In the genomic region with DNA sequence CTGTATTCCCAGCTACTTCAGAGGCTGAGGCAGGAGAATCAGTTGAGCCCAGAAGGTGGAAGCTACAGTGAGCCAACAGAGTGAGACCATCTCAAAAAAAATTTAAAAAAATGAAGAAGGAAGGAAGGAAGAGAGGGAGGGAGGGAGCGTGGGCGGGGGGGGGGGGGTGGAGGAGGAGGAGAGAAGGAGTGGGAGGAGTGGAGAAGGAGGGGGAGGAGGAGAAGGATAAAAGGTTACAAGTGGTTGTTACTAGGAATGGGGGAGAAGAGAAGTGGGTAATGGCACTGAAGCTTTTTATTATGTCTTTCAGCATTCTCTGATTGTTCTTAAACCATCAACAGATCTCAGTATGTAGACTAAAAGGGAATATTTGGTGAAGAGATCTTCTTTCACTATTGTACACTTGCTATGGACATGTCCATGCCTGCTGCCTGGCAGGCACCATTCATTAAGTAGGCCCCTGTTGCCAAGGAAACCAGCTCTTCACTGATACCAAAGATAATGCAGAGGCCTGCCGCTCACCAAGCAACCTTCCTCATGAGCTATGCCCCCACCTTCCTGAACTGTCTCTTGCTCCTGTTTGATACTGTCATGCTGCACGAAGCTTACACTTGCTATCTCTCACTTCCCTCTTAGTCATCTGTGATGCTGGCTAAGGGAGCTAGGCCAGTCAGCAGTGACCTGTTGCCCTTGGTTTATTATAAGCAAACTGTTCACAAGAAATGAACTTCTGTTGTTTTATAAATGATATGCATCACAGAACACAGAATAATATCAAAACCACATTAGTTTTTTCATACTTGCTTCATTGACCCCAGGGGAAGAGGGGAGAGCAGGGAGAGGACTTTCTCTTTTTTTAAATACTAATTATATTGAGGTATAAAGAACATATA, we compare ENCODE assay signal across 8 cellular contexts. TPM values are rescaled to one million over a fixed set of nuclear protein-coding genes. Genes with fewer than 3 reads are reported as not detected.
A peak's percentile ranks its signal among the peaks of the same experiment; 100 is the strongest.
DNase-seq lines count a peak whose midpoint lies in the region; ATAC-seq and TF ChIP-seq lines count a peak whose summit lies in the region.

No MANE protein-coding gene starts in this region.

- no peaks in the 10 kb centered on the region for H3K27me3 ChIP-seq in Loucy (ENCODE audit: insufficient read depth, low read length, poor library complexity, severe bottlenecking)

- peak overlapping the region; percentile 75 for H3K9ac ChIP-seq in Loucy (ENCODE audit: low read depth, low read length, poor library complexity, severe bottlenecking)

- peaks cover 8% of the 10 kb centered on the region for H3K36me3 Mint-ChIP-seq in activated CD8-positive, alpha-beta memory T cell treated with anti-CD3 and anti-CD28 coated beads, Interleukin-2, amount 10 ng/mL, durations not matched to agents 7 days and 5 days

- H3F3A ChIP-seq in Loucy (ENCODE audit: low read depth) = no peaks in the 10 kb centered on the region

- H3K4me1 Mint-ChIP-seq in activated CD8-positive, alpha-beta memory T cell treated with anti-CD3 and anti-CD28 coated beads, Interleukin-2, amount 10 ng/mL, durations not matched to agents 7 days and 5 days = peaks cover 27% of the 10 kb centered on the region

- H4K20me1 ChIP-seq in Loucy (ENCODE audit: insufficient read depth, low read length, poor library complexity, severe bottlenecking) = no peaks in the 10 kb centered on the region

- peak overlapping the region; percentile 27 for H3K4me2 ChIP-seq in Loucy (ENCODE audit: low read depth, low read length, poor library complexity, severe bottlenecking)

- TF ChIP-seq CTCF in HEK293 (tag by site-specific recombination; IDR thresholded peaks at IDR 0.05) (no peak), Loucy (conservative IDR thresholded peaks at IDR 0.05; ENCODE audit: low read length) (no peak), astrocyte of the spinal cord (IDR thresholded peaks at IDR 0.05; ENCODE audit: low read depth, low read length) (no peak)

- no peak overlapping the region for H3K27ac Mint-ChIP-seq in activated CD8-positive, alpha-beta memory T cell treated with anti-CD3 and anti-CD28 coated beads, Interleukin-2, amount 10 ng/mL, durations not matched to agents 7 days and 5 days

- no peaks in the 10 kb centered on the region for H3K27me3 Mint-ChIP-seq in activated CD8-positive, alpha-beta memory T cell treated with anti-CD3 and anti-CD28 coated beads, Interleukin-2, amount 10 ng/mL, durations not matched to agents 7 days and 5 days

- no peaks in the 10 kb centered on the region for H3K36me3 ChIP-seq in HEK293 (ENCODE audit: control insufficient read depth in 2 of 2, insufficient read depth in 1 of 2, low read length in 2 of 2)
- H3K36me3 ChIP-seq in Loucy (ENCODE audit: insufficient read depth, low read length) = no peaks in the 10 kb centered on the region

- no peak overlapping the region for H3K4me3 Mint-ChIP-seq in activated CD8-positive, alpha-beta memory T cell treated with anti-CD3 and anti-CD28 coated beads, Interleukin-2, amount 10 ng/mL, durations not matched to agents 7 days and 5 days

- ATAC-seq in activated CD8-positive, alpha-beta memory T cell treated with anti-CD3 and anti-CD28 coated beads, Interleukin-2, amount 10 ng/mL, durations not matched to agents 7 days and 5 days = peak; percentile 94
- ATAC-seq in left colon = peak; percentile 49

- no peaks in the 10 kb centered on the region for H3K79me2 ChIP-seq in Loucy (ENCODE audit: insufficient read depth, low read length)

- no peak overlapping the region for H3K27ac ChIP-seq in HEK293 (ENCODE audit: extremely low read depth, low read depth, low read length)

- H2AFZ ChIP-seq in Loucy (ENCODE audit: low read length) = peak overlapping the region; percentile 42; the same call in 1 of the 2 replicates

- POLR2A ChIA-PET in HEK293 (lab: Yijun Ruan, JAX) = interaction anchor here (0.5 to 1.6 kb wide), 2 partner anchors 9 to 23 kb away, joined by 3 to 10 read pairs; a partner anchor contains a TSS

- CTCF ChIA-PET in activated CD8-positive, alpha-beta memory T cell treated with anti-CD3 and anti-CD28 coated beads, Interleukin-2, amount 10 ng/mL, durations not matched to agents 7 days and 5 days (lab: Charles Lee) = interaction anchor here (0.9 to 2.2 kb wide), 6 partner anchors 10 to 26 kb away, joined by 3 to 11 read pairs (median 6); a partner anchor contains a TSS
- CTCF ChIA-PET in HEK293 (lab: Yijun Ruan, JAX) = interaction anchor here (0.9 to 1.2 kb wide), 2 partner anchors 11 to 14 kb away, joined by 3 to 11 read pairs; no protein-coding TSS in a partner anchor

- DNase-seq in activated CD8-positive, alpha-beta memory T cell treated with anti-CD3 and anti-CD28 coated beads, Interleukin-2, amount 10 ng/mL, durations not matched to agents 7 days and 5 days = peak; percentile 62
- no peak for DNase-seq in activated CD8-positive, alpha-beta memory T cell treated with anti-CD3 and anti-CD28 coated beads, Interleukin-2, amount 50 U/mL, for 4 hours
- peak; percentile 58 for DNase-seq in RPMI7951 (ENCODE audit: low read depth)
- DNase-seq in astrocyte of the spinal cord (ENCODE audit: low read depth, low spot score) = peak; percentile 45
- peak in 1 of 2 donors; percentile 36 for DNase-seq in left colon
- peak; percentile 53 for DNase-seq in stromal cell of bone marrow (ENCODE audit: low read depth)

- H3K9me3 Mint-ChIP-seq in activated CD8-positive, alpha-beta memory T cell treated with anti-CD3 and anti-CD28 coated beads, Interleukin-2, amount 10 ng/mL, durations not matched to agents 7 days and 5 days (ENCODE audit: low read depth) = no peaks in the 10 kb centered on the region

- no peaks in the 10 kb centered on the region for H3K9me3 ChIP-seq in HEK293 (ENCODE audit: control insufficient read depth, insufficient read depth, low read depth, low read length)
- no peaks in the 10 kb centered on the region for H3K9me3 ChIP-seq in Loucy (ENCODE audit: insufficient read depth, low read depth, low read length)

- no peaks in the 10 kb centered on the region for H3K4me1 ChIP-seq in HEK293 (ENCODE audit: control insufficient read depth, insufficient read depth, low read length)
- peaks cover 29% of the 10 kb centered on the region for H3K4me1 ChIP-seq in Loucy (ENCODE audit: insufficient read depth, low read length, poor library complexity, severe bottlenecking)

- no peak overlapping the region for H3K4me3 ChIP-seq in HEK293 (ENCODE audit: low read depth, low read length)
- peak overlapping the region; percentile 48 for H3K4me3 ChIP-seq in Loucy (ENCODE audit: low read length, poor library complexity, severe bottlenecking)
- H3K4me3 ChIP-seq in astrocyte of the spinal cord (ENCODE audit: low read depth, low read length) = no peak overlapping the region

- in situ Hi-C loops in astrocyte of the spinal cord (cut with HindIII; ENCODE audit: low sequenced_read_pairs) = no loop called here

- intact Hi-C loops in left colon (cut with DNase I, micrococcal nuclease) = no loop called here

- H3K9me2 ChIP-seq in Loucy (replicated peaks; ENCODE audit: low read depth, low read length) = no peaks in the 10 kb centered on the region

TF ChIP-seq in HEK293, 187 proteins besides CTCF, POLR2A, EP300 and RAD21 (continues in another document):
- TF ChIP-seq GLIS2 (tag by site-specific recombination; IDR thresholded peaks at IDR 0.05) = no peak
- TF ChIP-seq ZNF341 (tag by site-specific recombination; IDR thresholded peaks at IDR 0.05; ENCODE audit: low read depth) = no peak
- TF ChIP-seq, protein P1, sequence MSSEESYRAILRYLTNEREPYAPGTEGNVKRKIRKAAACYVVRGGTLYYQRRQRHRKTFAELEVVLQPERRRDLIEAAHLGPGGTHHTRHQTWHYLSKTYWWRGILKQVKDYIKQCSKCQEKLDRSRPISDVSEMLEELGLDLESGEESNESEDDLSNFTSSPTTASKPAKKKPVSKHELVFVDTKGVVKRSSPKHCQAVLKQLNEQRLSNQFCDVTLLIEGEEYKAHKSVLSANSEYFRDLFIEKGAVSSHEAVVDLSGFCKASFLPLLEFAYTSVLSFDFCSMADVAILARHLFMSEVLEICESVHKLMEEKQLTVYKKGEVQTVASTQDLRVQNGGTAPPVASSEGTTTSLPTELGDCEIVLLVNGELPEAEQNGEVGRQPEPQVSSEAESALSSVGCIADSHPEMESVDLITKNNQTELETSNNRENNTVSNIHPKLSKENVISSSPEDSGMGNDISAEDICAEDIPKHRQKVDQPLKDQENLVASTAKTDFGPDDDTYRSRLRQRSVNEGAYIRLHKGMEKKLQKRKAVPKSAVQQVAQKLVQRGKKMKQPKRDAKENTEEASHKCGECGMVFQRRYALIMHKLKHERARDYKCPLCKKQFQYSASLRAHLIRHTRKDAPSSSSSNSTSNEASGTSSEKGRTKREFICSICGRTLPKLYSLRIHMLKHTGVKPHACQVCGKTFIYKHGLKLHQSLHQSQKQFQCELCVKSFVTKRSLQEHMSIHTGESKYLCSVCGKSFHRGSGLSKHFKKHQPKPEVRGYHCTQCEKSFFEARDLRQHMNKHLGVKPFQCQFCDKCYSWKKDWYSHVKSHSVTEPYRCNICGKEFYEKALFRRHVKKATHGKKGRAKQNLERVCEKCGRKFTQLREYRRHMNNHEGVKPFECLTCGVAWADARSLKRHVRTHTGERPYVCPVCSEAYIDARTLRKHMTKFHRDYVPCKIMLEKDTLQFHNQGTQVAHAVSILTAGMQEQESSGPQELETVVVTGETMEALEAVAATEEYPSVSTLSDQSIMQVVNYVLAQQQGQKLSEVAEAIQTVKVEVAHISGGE (tag by site-specific recombination; conservative IDR thresholded peaks at IDR 0.05; ENCODE audit: low read depth) = no peak
- no peak for TF ChIP-seq ZNF837 (tag by site-specific recombination; IDR thresholded peaks at IDR 0.05)
- no peak for TF ChIP-seq YY2 (tag by site-specific recombination; IDR thresholded peaks at IDR 0.05)

RNA-seq across cellular contexts. Expression of a gene that starts 23.1 kb away (rescaled TPM):
- 10 to 100 TPM; 20.2 to 36.3 TPM for total RNA-seq in activated CD8-positive, alpha-beta memory T cell treated with anti-CD3 and anti-CD28 coated beads, Interleukin-2, amount 10 ng/mL, durations not matched to agents 7 days and 5 days
- 7.8 and 10.1 TPM in 2 replicates for total RNA-seq in RPMI7951 (2014; rRNA removed; shearing (Covaris generic))
- 10 to 100 TPM; 11.8 to 12.1 TPM for total RNA-seq in left colon

RNA-seq across cellular contexts. Expression of a gene that starts 23.5 kb away (rescaled TPM):
- total RNA-seq in activated CD8-positive, alpha-beta memory T cell treated with anti-CD3 and anti-CD28 coated beads, Interleukin-2, amount 10 ng/mL, durations not matched to agents 7 days and 5 days = 10 to 100 TPM; 65.3 to 71.8 TPM
- total RNA-seq in RPMI7951 (2014; rRNA removed; shearing (Covaris generic)) = 74.1 and 85.8 TPM in 2 replicates
- total RNA-seq in left colon = 10 to 100 TPM; 17.3 TPM

RNA-seq across cellular contexts. Expression of a gene that starts 24.9 kb away (rescaled TPM):
- 10 to 100 TPM; 41.8 to 84.3 TPM for total RNA-seq in activated CD8-positive, alpha-beta memory T cell treated with anti-CD3 and anti-CD28 coated beads, Interleukin-2, amount 10 ng/mL, durations not matched to agents 7 days and 5 days
- total RNA-seq in RPMI7951 (2014; rRNA removed; shearing (Covaris generic)) = 14.0 and 15.3 TPM in 2 replicates
- 100 to 1,000 TPM in 1 of 2 donors, 10 to 100 TPM in 1; 54.0 to 144 TPM for total RNA-seq in left colon
